8 cellular contexts compared by ENCODE assay signal in genomic region chr6:1612386-1612893, GRCh38. TPM values are rescaled to one million over a fixed set of nuclear protein-coding genes. Genes with fewer than 3 reads are reported as not detected.
DNase-seq lines count a peak whose midpoint lies in the region; ATAC-seq and TF ChIP-seq lines count a peak whose summit lies in the region.

No MANE protein-coding gene starts in this region.

- H3K4me3 ChIP-seq in DOHH2 (ENCODE audit: low read length) (peak overlapping the region; percentile 13; the same call in 1 of the 2 replicates), SJCRH30 (peak overlapping the region; percentile 84), epithelial cell of proximal tubule (ENCODE audit: low read depth, low read length) (peak overlapping the region; percentile 81), gastrocnemius medialis (peak overlapping the region; percentile 45 to 62 (median 58))

- H3K27me3 ChIP-seq in DOHH2 (ENCODE audit: control insufficient read depth, low read length) (peaks cover 31% of the 10 kb centered on the region), SJCRH30 (no peaks in the 10 kb centered on the region), gastrocnemius medialis (peaks cover 55 to 75% (median 62%) of the 10 kb centered on the region in 3 donors)

- no peak for TF ChIP-seq POLR2A in gastrocnemius medialis (IDR thresholded peaks at IDR 0.05)

- peaks cover 11% of the 10 kb centered on the region for H3F3A ChIP-seq in DOHH2 (ENCODE audit: control insufficient read depth, insufficient read depth)

- H3K4me2 ChIP-seq in DOHH2 (ENCODE audit: low read length), result peak overlapping the region; percentile 42

- in situ Hi-C loops in gastrocnemius medialis (cut with MboI; ENCODE audit: low sequenced_read_pairs in 4 of 4), result loop anchor here in 1 of 4 donors (25.0 kb wide), 1 partner anchor 500 kb away; no protein-coding TSS in a partner anchor

- no peak overlapping the region for H3K27ac ChIP-seq in DOHH2 (ENCODE audit: low read depth, low read length)
- no peak overlapping the region for H3K27ac ChIP-seq in SJCRH30
- H3K27ac ChIP-seq in gastrocnemius medialis, result peak overlapping the region; percentile 10 to 60 (median 44)

- no peak for ATAC-seq in gastrocnemius medialis
- ATAC-seq in GM21526 (IDR thresholded peaks at IDR 0.05; ENCODE audit: low FRiP score, unreplicated experiment), result no peak
- ATAC-seq in HG03378 (IDR thresholded peaks at IDR 0.05; ENCODE audit: unreplicated experiment), result no peak

- DNase-seq in SJCRH30 (no peak), epithelial cell of proximal tubule (ENCODE audit: low read depth) (no peak), gastrocnemius medialis (no peak), COLO829 (ENCODE audit: low spot score) (no peak)
- DNase-seq in activated CD4-positive, alpha-beta T cell treated with anti-CD3 and anti-CD28 coated beads, Interleukin-2, amount 50 U/mL, for 1 hour, result no peak

- no peaks in the 10 kb centered on the region; the same call in 1 of the 2 replicates for H4K20me1 ChIP-seq in DOHH2 (ENCODE audit: control insufficient read depth, insufficient read depth, low read depth, low read length)

- no peak for TF ChIP-seq CTCF in DOHH2 (IDR thresholded peaks at IDR 0.05; ENCODE audit: low read depth, low read length, poor library complexity, severe bottlenecking)
- TF ChIP-seq CTCF in epithelial cell of proximal tubule (conservative IDR thresholded peaks at IDR 0.05; ENCODE audit: low read depth, low read length), result no peak
- no peak for TF ChIP-seq CTCF in gastrocnemius medialis (IDR thresholded peaks at IDR 0.05 in 4 of 5, conservative IDR thresholded peaks at IDR 0.05 in 1 of 5)

- H3K36me3 ChIP-seq in DOHH2 (ENCODE audit: control insufficient read depth, low read length) (no peaks in the 10 kb centered on the region), SJCRH30 (no peaks in the 10 kb centered on the region), gastrocnemius medialis (no peaks in the 10 kb centered on the region)

- peaks cover 26% of the 10 kb centered on the region for H3K4me1 ChIP-seq in DOHH2 (ENCODE audit: control insufficient read depth, low read length)
- H3K4me1 ChIP-seq in SJCRH30, result no peaks in the 10 kb centered on the region
- peaks cover 5 to 14% of the 10 kb centered on the region in 2 donors for H3K4me1 ChIP-seq in gastrocnemius medialis

- no peaks in the 10 kb centered on the region for H3K9me2 ChIP-seq in DOHH2 (replicated peaks; ENCODE audit: control insufficient read depth, low read length)

- intact Hi-C loops in gastrocnemius medialis (cut with DNase I; ENCODE audit: low total_unique reads), result loop anchor here (5.0 kb wide), 1 partner anchor 1140 kb away; the partner anchor contains the start of gene MYLK4

- H3K79me2 ChIP-seq in DOHH2 (ENCODE audit: control insufficient read depth, low read length), result no peaks in the 10 kb centered on the region

- H3K9me3 ChIP-seq in DOHH2 (ENCODE audit: control insufficient read depth, insufficient read depth, low read length) (no peaks in the 10 kb centered on the region), SJCRH30 (replicated peaks) (no peaks in the 10 kb centered on the region), gastrocnemius medialis (no peaks in the 10 kb centered on the region)

RNA-seq across cellular contexts. Expression of gene FOXC1, which starts 2.7 kb away (rescaled TPM):
- total RNA-seq in SJCRH30 (2014; rRNA removed; shearing (Covaris generic)), result 7.2 TPM in 2 replicates
- total RNA-seq in epithelial cell of proximal tubule (18.6 and 27.7 TPM in 2 replicates), gastrocnemius medialis (1 to 10 TPM in 3 of 4 donors, under 1 TPM in 1; 0.92 to 3.9 (median 2.0) TPM)

Comparison
In these comparisons a context has a peak if more than half of its experiments do, and no peak if none do; other contexts are left out.
1. H3K27ac ChIP-seq: peak in gastrocnemius medialis (4 of 4); none in DOHH2 (single experiment) and SJCRH30 (single experiment).
2. H3K4me3 ChIP-seq: peak in every context shown above with its lines; median percentile 84 in SJCRH30; 81 in epithelial cell of proximal tubule; 58 in gastrocnemius medialis; 13 in DOHH2.